In genomic region chr10:102451105-102451969, GRCh38 we compare ENCODE assay signal across 9 cellular contexts. TPM values are rescaled to one million over a fixed set of nuclear protein-coding genes. Genes with fewer than 3 reads are reported as not detected.
DNase-seq lines count a peak whose midpoint lies in the region; ATAC-seq and TF ChIP-seq lines count a peak whose summit lies in the region.
"Had no signal": no experiment of that assay in that cellular context is flagged by ENCODE, and none has a peak within 500 bp of the region (broad histone marks: within the 10 kb centered on the region; RNA-seq: fewer than 3 reads in every experiment).

Gene C10orf95, minus strand, starts transcription at chr10:102451543. Its CDS starts 450 bp downstream, at chr10:102451093.

- H3K27me3 ChIP-seq in colonic mucosa: no peaks in the 10 kb centered on the region
- no peaks in the 10 kb centered on the region for H3K27me3 ChIP-seq in naive thymus-derived CD4-positive, alpha-beta T cell (ENCODE audit: control insufficient read depth in 2 of 2, insufficient read depth in 2 of 2, low read length in 2 of 2)

- peak within 1 kb of the TSS; percentile 92 for H3K27ac ChIP-seq in colonic mucosa
- peak within 1 kb of the TSS; percentile 90 for H3K27ac ChIP-seq in naive thymus-derived CD4-positive, alpha-beta T cell (ENCODE audit: low read depth, low read length)

- no peaks in the 10 kb centered on the region for H3K9me3 ChIP-seq in colonic mucosa
- H3K9me3 ChIP-seq in naive thymus-derived CD4-positive, alpha-beta T cell (ENCODE audit: control insufficient read depth in 2 of 3, low read length in 3 of 3): no peaks in the 10 kb centered on the region

- peak within 1 kb of the TSS; percentile 73 to 91 for H3K9ac ChIP-seq in colonic mucosa (ENCODE audit: low read depth in 2 of 2, low read length in 2 of 2)

- TF ChIP-seq POLR2A in GM18505 (IDR thresholded peaks at IDR 0.05; ENCODE audit: borderline replicate concordance, extremely low read depth, insufficient read depth, insufficient read length): no peak

- no peaks in the 10 kb centered on the region for H3K27me3 Mint-ChIP-seq in naive thymus-derived CD4-positive, alpha-beta T cell

- H3K36me3 ChIP-seq in colonic mucosa: no peaks in the 10 kb centered on the region
- H3K36me3 ChIP-seq in naive thymus-derived CD4-positive, alpha-beta T cell (ENCODE audit: control insufficient read depth in 2 of 3, insufficient read depth in 3 of 3, low read length in 3 of 3): peaks cover 0 to 5% (median 3%) of the 10 kb centered on the region in 3 experiments

- intact Hi-C loops in colonic mucosa (cut with DNase I): no loop called here
- intact Hi-C loops in naive thymus-derived CD4-positive, alpha-beta T cell (cut with micrococcal nuclease): loop anchor here (2.0 to 5.0 kb wide), 3 partner anchors 191 to 394 kb away; partner anchors contain the start of genes ARMH3 (in 1 of the 2) and TRIM8 (in 1 of the 2)

- no peak for ATAC-seq in naive thymus-derived CD4-positive, alpha-beta T cell
- ATAC-seq in GM18520 (IDR thresholded peaks at IDR 0.05; ENCODE audit: unreplicated experiment): no peak
- no peak for ATAC-seq in GM18505 (IDR thresholded peaks at IDR 0.05; ENCODE audit: unreplicated experiment)
- no peak for ATAC-seq in GM21367 (IDR thresholded peaks at IDR 0.05; ENCODE audit: unreplicated experiment)

- H3K4me1 Mint-ChIP-seq in naive thymus-derived CD4-positive, alpha-beta T cell: peaks cover 14 to 32% (median 26%) of the 10 kb centered on the region in 7 donors

- CTCF ChIA-PET in naive thymus-derived CD4-positive, alpha-beta T cell (lab: Charles Lee): interaction anchor here (0.7 to 2.6 kb wide), 6 partner anchors 19 to 41 kb away, joined by 3 to 9 read pairs (median 4); partner anchors contain the start of genes CUEDC2 and FBXL15

- peak within 1 kb of the TSS; percentile 71 for H3K4me3 ChIP-seq in colonic mucosa
- peak within 1 kb of the TSS; percentile 88 for H3K4me3 ChIP-seq in naive thymus-derived CD4-positive, alpha-beta T cell (ENCODE audit: low read length)

- peak; percentile 27 for DNase-seq in ELR (ENCODE audit: low read depth)
- DNase-seq in NCI-H748 (lab: John Stamatoyannopoulos, UW; ENCODE audit: unreplicated experiment): peak; percentile 38
- DNase-seq in colonic mucosa: peak; percentile 83
- DNase-seq in naive thymus-derived CD4-positive, alpha-beta T cell: no peak
- DNase-seq in DMS79 treated with DMSO at 0.1 percent for 48 hours (lab: John Stamatoyannopoulos, UW): no peak

- H3K27ac Mint-ChIP-seq in naive thymus-derived CD4-positive, alpha-beta T cell: peak within 1 kb of the TSS; percentile 77 to 96 (median 89)

- no peak for TF ChIP-seq CTCF in colonic mucosa (IDR thresholded peaks at IDR 0.05)

- peak within 1 kb of the TSS; percentile 85 to 97 (median 92) for H3K4me3 Mint-ChIP-seq in naive thymus-derived CD4-positive, alpha-beta T cell

- no peaks in the 10 kb centered on the region for H3K4me1 ChIP-seq in colonic mucosa
- peaks cover 12 to 14% of the 10 kb centered on the region in 2 donors for H3K4me1 ChIP-seq in naive thymus-derived CD4-positive, alpha-beta T cell (ENCODE audit: control insufficient read depth in 2 of 2, insufficient read depth in 2 of 2, low read length in 2 of 2)

- POLR2A ChIA-PET in naive thymus-derived CD4-positive, alpha-beta T cell (lab: Charles Lee): interaction anchor here (0.9 to 6.7 kb wide), 20 partner anchors 9 to 467 kb away, joined by 3 to 157 read pairs (median 4); partner anchors contain the start of genes ACTR1A, CNNM2, CUEDC2 and FBXL15

- no peaks in the 10 kb centered on the region for H3K9me3 Mint-ChIP-seq in naive thymus-derived CD4-positive, alpha-beta T cell

- H3K36me3 Mint-ChIP-seq in naive thymus-derived CD4-positive, alpha-beta T cell: peaks cover 0 to 9% (median 4%) of the 10 kb centered on the region in 5 donors

RNA-seq across cellular contexts. Expression of gene C10orf95, which starts in this region (rescaled TPM):
- total RNA-seq in colonic mucosa: 1 to 10 TPM; 2.8 to 4.8 TPM
- total RNA-seq in naive thymus-derived CD4-positive, alpha-beta T cell: under 1 TPM in 4 of 5 experiments, not detected in 1; 0.19 to 0.78 (median 0.51) TPM
- under 1 TPM; 0.32 to 0.41 TPM for polyA plus RNA-seq in naive thymus-derived CD4-positive, alpha-beta T cell
- total RNA-seq: SK-MEL-5 had no signal

Comparison
In these comparisons a context has a peak if more than half of its experiments do, and no peak if none do; other contexts are left out.
1. DNase-seq: peak in ELR (single experiment), NCI-H748 (single experiment) and colonic mucosa (single experiment); none in naive thymus-derived CD4-positive, alpha-beta T cell (0 of 9) and DMS79 treated with DMSO at 0.1 percent for 48 hours (single experiment).